In the genomic region with DNA sequence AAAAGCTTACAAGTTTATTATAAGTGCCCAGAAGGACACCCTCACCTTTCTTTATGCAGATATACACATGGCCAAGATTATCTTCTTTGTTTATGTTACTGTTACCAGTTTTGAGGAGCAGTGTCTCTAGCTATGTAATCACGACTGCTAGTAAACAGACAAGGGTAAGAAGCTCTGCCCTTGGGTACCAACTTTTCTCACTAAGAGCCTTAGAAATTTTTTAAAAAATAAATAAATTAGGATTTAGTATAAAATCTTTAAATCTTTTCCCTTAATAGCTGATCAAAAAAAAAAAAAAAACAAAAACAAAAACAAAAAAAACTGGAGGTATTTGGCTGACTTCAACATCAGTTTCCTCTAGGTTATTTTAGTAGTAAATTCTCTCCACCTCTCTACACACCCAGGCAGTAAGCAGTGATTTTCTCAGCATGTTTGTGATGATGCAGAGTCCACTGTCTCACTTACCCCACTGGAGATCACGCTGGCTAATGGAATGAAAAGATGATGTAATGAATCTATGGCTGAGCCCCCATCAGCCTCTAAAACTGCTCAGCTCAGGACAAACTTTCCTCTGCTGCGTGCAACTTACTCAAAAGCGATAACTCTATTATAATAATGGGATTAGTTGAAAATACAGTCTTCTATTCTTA, we compare ENCODE assay signal across 1 cellular context.
TF ChIP-seq lines count a peak whose summit lies in the region.

No MANE protein-coding gene starts in this region.

TF ChIP-seq in HEK293, 187 proteins besides CTCF, POLR2A, EP300 and RAD21 (continued from another document):
- TF ChIP-seq, protein P1, sequence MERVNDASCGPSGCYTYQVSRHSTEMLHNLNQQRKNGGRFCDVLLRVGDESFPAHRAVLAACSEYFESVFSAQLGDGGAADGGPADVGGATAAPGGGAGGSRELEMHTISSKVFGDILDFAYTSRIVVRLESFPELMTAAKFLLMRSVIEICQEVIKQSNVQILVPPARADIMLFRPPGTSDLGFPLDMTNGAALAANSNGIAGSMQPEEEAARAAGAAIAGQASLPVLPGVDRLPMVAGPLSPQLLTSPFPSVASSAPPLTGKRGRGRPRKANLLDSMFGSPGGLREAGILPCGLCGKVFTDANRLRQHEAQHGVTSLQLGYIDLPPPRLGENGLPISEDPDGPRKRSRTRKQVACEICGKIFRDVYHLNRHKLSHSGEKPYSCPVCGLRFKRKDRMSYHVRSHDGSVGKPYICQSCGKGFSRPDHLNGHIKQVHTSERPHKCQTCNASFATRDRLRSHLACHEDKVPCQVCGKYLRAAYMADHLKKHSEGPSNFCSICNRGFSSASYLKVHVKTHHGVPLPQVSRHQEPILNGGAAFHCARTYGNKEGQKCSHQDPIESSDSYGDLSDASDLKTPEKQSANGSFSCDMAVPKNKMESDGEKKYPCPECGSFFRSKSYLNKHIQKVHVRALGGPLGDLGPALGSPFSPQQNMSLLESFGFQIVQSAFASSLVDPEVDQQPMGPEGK (tag by site-specific recombination; IDR thresholded peaks at IDR 0.05), result 0 out of 2 replicates have a peak, but pooled peaks have one; percentile 19
- TF ChIP-seq ZIC2 (tag by site-specific recombination; IDR thresholded peaks at IDR 0.05) (peak; percentile 46), ZNF776 (tag by site-specific recombination; IDR thresholded peaks at IDR 0.05; ENCODE audit: borderline replicate concordance) (no peak)
- TF ChIP-seq, protein P2, sequence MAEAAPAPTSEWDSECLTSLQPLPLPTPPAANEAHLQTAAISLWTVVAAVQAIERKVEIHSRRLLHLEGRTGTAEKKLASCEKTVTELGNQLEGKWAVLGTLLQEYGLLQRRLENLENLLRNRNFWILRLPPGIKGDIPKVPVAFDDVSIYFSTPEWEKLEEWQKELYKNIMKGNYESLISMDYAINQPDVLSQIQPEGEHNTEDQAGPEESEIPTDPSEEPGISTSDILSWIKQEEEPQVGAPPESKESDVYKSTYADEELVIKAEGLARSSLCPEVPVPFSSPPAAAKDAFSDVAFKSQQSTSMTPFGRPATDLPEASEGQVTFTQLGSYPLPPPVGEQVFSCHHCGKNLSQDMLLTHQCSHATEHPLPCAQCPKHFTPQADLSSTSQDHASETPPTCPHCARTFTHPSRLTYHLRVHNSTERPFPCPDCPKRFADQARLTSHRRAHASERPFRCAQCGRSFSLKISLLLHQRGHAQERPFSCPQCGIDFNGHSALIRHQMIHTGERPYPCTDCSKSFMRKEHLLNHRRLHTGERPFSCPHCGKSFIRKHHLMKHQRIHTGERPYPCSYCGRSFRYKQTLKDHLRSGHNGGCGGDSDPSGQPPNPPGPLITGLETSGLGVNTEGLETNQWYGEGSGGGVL (tag by site-specific recombination; IDR thresholded peaks at IDR 0.05), result no peak
- TF ChIP-seq, protein P3, sequence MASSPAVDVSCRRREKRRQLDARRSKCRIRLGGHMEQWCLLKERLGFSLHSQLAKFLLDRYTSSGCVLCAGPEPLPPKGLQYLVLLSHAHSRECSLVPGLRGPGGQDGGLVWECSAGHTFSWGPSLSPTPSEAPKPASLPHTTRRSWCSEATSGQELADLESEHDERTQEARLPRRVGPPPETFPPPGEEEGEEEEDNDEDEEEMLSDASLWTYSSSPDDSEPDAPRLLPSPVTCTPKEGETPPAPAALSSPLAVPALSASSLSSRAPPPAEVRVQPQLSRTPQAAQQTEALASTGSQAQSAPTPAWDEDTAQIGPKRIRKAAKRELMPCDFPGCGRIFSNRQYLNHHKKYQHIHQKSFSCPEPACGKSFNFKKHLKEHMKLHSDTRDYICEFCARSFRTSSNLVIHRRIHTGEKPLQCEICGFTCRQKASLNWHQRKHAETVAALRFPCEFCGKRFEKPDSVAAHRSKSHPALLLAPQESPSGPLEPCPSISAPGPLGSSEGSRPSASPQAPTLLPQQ (tag by site-specific recombination; IDR thresholded peaks at IDR 0.05), result no peak
- TF ChIP-seq, protein P4, sequence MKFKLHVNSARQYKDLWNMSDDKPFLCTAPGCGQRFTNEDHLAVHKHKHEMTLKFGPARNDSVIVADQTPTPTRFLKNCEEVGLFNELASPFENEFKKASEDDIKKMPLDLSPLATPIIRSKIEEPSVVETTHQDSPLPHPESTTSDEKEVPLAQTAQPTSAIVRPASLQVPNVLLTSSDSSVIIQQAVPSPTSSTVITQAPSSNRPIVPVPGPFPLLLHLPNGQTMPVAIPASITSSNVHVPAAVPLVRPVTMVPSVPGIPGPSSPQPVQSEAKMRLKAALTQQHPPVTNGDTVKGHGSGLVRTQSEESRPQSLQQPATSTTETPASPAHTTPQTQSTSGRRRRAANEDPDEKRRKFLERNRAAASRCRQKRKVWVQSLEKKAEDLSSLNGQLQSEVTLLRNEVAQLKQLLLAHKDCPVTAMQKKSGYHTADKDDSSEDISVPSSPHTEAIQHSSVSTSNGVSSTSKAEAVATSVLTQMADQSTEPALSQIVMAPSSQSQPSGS (tag by site-specific recombination; IDR thresholded peaks at IDR 0.05; ENCODE audit: low read depth), result peak; percentile 80
